1 cellular context compared by ENCODE assay signal in genomic region chr2:176002684-176003225, GRCh38.
TF ChIP-seq lines count a peak whose summit lies in the region.

No MANE protein-coding gene starts in this region.

TF ChIP-seq in A549, 52 proteins besides CTCF, POLR2A, EP300 and RAD21 (continued from another document):
- TF ChIP-seq E2F6 (IDR thresholded peaks at IDR 0.05; ENCODE audit: borderline replicate concordance, low read depth) (no peak), MAFK (IDR thresholded peaks at IDR 0.05; ENCODE audit: partially characterized antibody) (no peak)
